18 cellular contexts compared by ENCODE assay signal in genomic region chr13:34294483-34295129, GRCh38.
DNase-seq lines count a peak whose midpoint lies in the region; ATAC-seq and TF ChIP-seq lines count a peak whose summit lies in the region.
"Had no signal": no experiment of that assay in that cellular context is flagged by ENCODE, and none has a peak within 500 bp of the region (broad histone marks: within the 10 kb centered on the region; RNA-seq: fewer than 3 reads in every experiment).

No MANE protein-coding gene starts in this region.

- peaks cover 7% of the 10 kb centered on the region for H3K4me1 Mint-ChIP-seq in chondrocyte (ENCODE audit: low read depth)
- H3K4me1 Mint-ChIP-seq: activated naive CD4-positive, alpha-beta T cell treated with anti-CD3 and anti-CD28 coated beads, Interleukin-2, amount 10 ng/mL, durations not matched to agents 7 days and 5 days; stimulated activated naive CD8-positive, alpha-beta T cell treated with anti-CD3 and anti-CD28 coated beads, Interleukin-15, amount 100 ng/mL, for 72 hours had no signal

- POLR2A ChIA-PET in A673 (lab: Charles Lee; ENCODE audit: low non-redundant PET) = no interaction called here

- H3K9me3 Mint-ChIP-seq in chondrocyte (ENCODE audit: low read depth) = peaks cover 4% of the 10 kb centered on the region
- H3K9me3 Mint-ChIP-seq: activated naive CD4-positive, alpha-beta T cell treated with anti-CD3 and anti-CD28 coated beads, Interleukin-2, amount 10 ng/mL, durations not matched to agents 7 days and 5 days; stimulated activated naive CD8-positive, alpha-beta T cell treated with anti-CD3 and anti-CD28 coated beads, Interleukin-15, amount 100 ng/mL, for 72 hours had no signal

- no peaks in the 10 kb centered on the region for H3K36me3 Mint-ChIP-seq in chondrocyte (ENCODE audit: low read depth)
- H3K36me3 Mint-ChIP-seq: activated naive CD4-positive, alpha-beta T cell treated with anti-CD3 and anti-CD28 coated beads, Interleukin-2, amount 10 ng/mL, durations not matched to agents 7 days and 5 days had no signal

- ATAC-seq in left lung (peak; percentile 37), GM19452 (IDR thresholded peaks at IDR 0.05; ENCODE audit: unreplicated experiment) (no peak), GM19035 (IDR thresholded peaks at IDR 0.05; ENCODE audit: unreplicated experiment) (no peak)
- ATAC-seq: activated CD8-positive, alpha-beta T cell treated with anti-CD3 and anti-CD28 coated beads, Interleukin-2, amount 10 ng/mL, durations not matched to agents 7 days and 5 days; lower lobe of right lung; Panc1; stimulated activated naive CD8-positive, alpha-beta T cell treated with anti-CD3 and anti-CD28 coated beads, Interleukin-15, amount 100 ng/mL, for 72 hours had no signal

- H3K27ac Mint-ChIP-seq in chondrocyte (ENCODE audit: unreplicated experiment) = no peak overlapping the region
- H3K27ac Mint-ChIP-seq: activated CD8-positive, alpha-beta T cell treated with anti-CD3 and anti-CD28 coated beads, Interleukin-2, amount 10 ng/mL, durations not matched to agents 7 days and 5 days; activated naive CD4-positive, alpha-beta T cell treated with anti-CD3 and anti-CD28 coated beads, Interleukin-2, amount 10 ng/mL, durations not matched to agents 7 days and 5 days; stimulated activated naive CD8-positive, alpha-beta T cell treated with anti-CD3 and anti-CD28 coated beads, Interleukin-15, amount 100 ng/mL, for 72 hours had no signal

- BruUV-seq in A673 (replicated peaks; lab: Mats Ljungman, UMichigan) = no TSS peak

- no peak overlapping the region for H3K27ac ChIP-seq in left lung
- no peak overlapping the region for H3K27ac ChIP-seq in A673 (ENCODE audit: low read depth, low read length, poor library complexity, severe bottlenecking)
- H3K27ac ChIP-seq: lower lobe of right lung, ovary had no signal

- H3K36me3 ChIP-seq in left lung (no peaks in the 10 kb centered on the region), A673 (ENCODE audit: insufficient read depth, low read length, poor library complexity, severe bottlenecking) (no peaks in the 10 kb centered on the region)
- H3K36me3 ChIP-seq: lower lobe of right lung, ovary had no signal

- peak; percentile 12 for DNase-seq in AG10803 (ENCODE audit: low read depth)
- peak; percentile 1 for DNase-seq in HuH-7 (ENCODE audit: low spot score)
- DNase-seq in chondrocyte (ENCODE audit: low spot score) = no peak
- DNase-seq in left lung = no peak
- DNase-seq in activated CD4-positive, alpha-beta T cell treated with anti-CD3 and anti-CD28 coated beads, Interleukin-2, amount 50 U/mL, for 4 hours = no peak
- no peak for DNase-seq in A673 (ENCODE audit: low spot score)
- DNase-seq: activated CD8-positive, alpha-beta T cell treated with anti-CD3 and anti-CD28 coated beads, Interleukin-2, amount 10 ng/mL, durations not matched to agents 7 days and 5 days; activated naive CD4-positive, alpha-beta T cell treated with anti-CD3 and anti-CD28 coated beads, Interleukin-2, amount 10 ng/mL, durations not matched to agents 7 days and 5 days; GOT3; lower lobe of right lung; NCI-H1694 treated with DMSO at 0.1 percent for 48 hours; stimulated activated CD4-positive, alpha-beta T cell treated with anti-CD3 and anti-CD28 coated beads, Interleukin-2, amount 100 ng/mL, for 48 hours; stimulated activated naive CD8-positive, alpha-beta T cell treated with anti-CD3 and anti-CD28 coated beads, Interleukin-15, amount 100 ng/mL, for 72 hours; T1000 had no signal

- no peaks in the 10 kb centered on the region for H3K9me3 ChIP-seq in left lung
- no peaks in the 10 kb centered on the region for H3K9me3 ChIP-seq in A673 (ENCODE audit: low read depth, low read length, poor library complexity, severe bottlenecking)
- H3K9me3 ChIP-seq: lower lobe of right lung, ovary had no signal

- H3K27me3 Mint-ChIP-seq in chondrocyte (ENCODE audit: low read depth) = no peaks in the 10 kb centered on the region
- H3K27me3 Mint-ChIP-seq: activated naive CD4-positive, alpha-beta T cell treated with anti-CD3 and anti-CD28 coated beads, Interleukin-2, amount 10 ng/mL, durations not matched to agents 7 days and 5 days; stimulated activated naive CD8-positive, alpha-beta T cell treated with anti-CD3 and anti-CD28 coated beads, Interleukin-15, amount 100 ng/mL, for 72 hours had no signal

- CTCF ChIA-PET in A673 (lab: Charles Lee) = no interaction called here

- H3K4me3 Mint-ChIP-seq in chondrocyte (ENCODE audit: unreplicated experiment) = peak overlapping the region; percentile 3
- H3K4me3 Mint-ChIP-seq: activated CD8-positive, alpha-beta T cell treated with anti-CD3 and anti-CD28 coated beads, Interleukin-2, amount 10 ng/mL, durations not matched to agents 7 days and 5 days; activated naive CD4-positive, alpha-beta T cell treated with anti-CD3 and anti-CD28 coated beads, Interleukin-2, amount 10 ng/mL, durations not matched to agents 7 days and 5 days; stimulated activated naive CD8-positive, alpha-beta T cell treated with anti-CD3 and anti-CD28 coated beads, Interleukin-15, amount 100 ng/mL, for 72 hours had no signal

- TF ChIP-seq CTCF in AG10803 (conservative IDR thresholded peaks at IDR 0.05; ENCODE audit: low read length) (no peak), chondrocyte (IDR thresholded peaks at IDR 0.05) (no peak), left lung (IDR thresholded peaks at IDR 0.05) (no peak), A673 (conservative IDR thresholded peaks at IDR 0.05; ENCODE audit: low read depth, low read length) (no peak)

- H3K4me1 ChIP-seq in left lung = no peaks in the 10 kb centered on the region
- no peaks in the 10 kb centered on the region for H3K4me1 ChIP-seq in A673 (ENCODE audit: insufficient read depth, low read length, poor library complexity, severe bottlenecking)
- H3K4me1 ChIP-seq: lower lobe of right lung had no signal

- H3K27me3 ChIP-seq in left lung (no peaks in the 10 kb centered on the region), A673 (replicated peaks; ENCODE audit: insufficient read depth, low read depth, low read length, poor library complexity) (no peaks in the 10 kb centered on the region)
- H3K27me3 ChIP-seq: ovary had no signal

- intact Hi-C loops in left lung (cut with DNase I) (no loop called here), A673 (cut with micrococcal nuclease; ENCODE audit: unreplicated experiment) (no loop called here)

- H3K4me3 ChIP-seq in AG10803 (ENCODE audit: low read length) (no peak overlapping the region), left lung (no peak overlapping the region), A673 (ENCODE audit: low read depth, low read length, poor library complexity, severe bottlenecking) (no peak overlapping the region)
- H3K4me3 ChIP-seq: lower lobe of right lung, ovary had no signal

Comparison
In these comparisons a context has a peak if more than half of its experiments do, and no peak if none do; other contexts are left out.
1. DNase-seq: peak in AG10803 (single experiment) and HuH-7 (single experiment); none in chondrocyte (single experiment), left lung (0 of 2), activated CD4-positive, alpha-beta T cell treated with anti-CD3 and anti-CD28 coated beads, Interleukin-2, amount 50 U/mL, for 4 hours (0 of 2) and A673 (single experiment).